1 cellular context compared by ENCODE assay signal in the genomic region with DNA sequence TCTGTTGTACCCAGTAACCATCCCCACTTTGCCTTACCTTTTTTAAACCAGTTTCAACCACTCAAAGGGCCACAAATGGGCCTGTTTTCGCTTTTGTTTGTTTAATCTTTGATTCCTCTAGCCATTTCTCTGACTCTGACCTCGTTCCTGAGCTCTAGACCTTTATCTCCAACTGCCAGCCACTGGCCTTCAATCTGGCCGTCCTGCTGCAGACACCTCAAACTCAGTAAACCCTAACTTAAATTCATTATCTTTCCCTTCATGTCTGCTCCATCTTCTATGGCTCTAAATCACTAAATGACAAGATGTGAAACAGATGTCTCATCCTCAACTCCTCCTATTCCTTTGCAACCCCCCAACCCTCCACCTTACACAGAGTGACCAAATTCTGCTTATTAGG.
TF ChIP-seq lines count a peak whose summit lies in the region.

No MANE protein-coding gene starts in this region.

TF ChIP-seq in K562, 482 proteins besides CTCF, POLR2A, EP300 and RAD21 (continued from another document and continues in another):
- TF ChIP-seq, protein P1, sequence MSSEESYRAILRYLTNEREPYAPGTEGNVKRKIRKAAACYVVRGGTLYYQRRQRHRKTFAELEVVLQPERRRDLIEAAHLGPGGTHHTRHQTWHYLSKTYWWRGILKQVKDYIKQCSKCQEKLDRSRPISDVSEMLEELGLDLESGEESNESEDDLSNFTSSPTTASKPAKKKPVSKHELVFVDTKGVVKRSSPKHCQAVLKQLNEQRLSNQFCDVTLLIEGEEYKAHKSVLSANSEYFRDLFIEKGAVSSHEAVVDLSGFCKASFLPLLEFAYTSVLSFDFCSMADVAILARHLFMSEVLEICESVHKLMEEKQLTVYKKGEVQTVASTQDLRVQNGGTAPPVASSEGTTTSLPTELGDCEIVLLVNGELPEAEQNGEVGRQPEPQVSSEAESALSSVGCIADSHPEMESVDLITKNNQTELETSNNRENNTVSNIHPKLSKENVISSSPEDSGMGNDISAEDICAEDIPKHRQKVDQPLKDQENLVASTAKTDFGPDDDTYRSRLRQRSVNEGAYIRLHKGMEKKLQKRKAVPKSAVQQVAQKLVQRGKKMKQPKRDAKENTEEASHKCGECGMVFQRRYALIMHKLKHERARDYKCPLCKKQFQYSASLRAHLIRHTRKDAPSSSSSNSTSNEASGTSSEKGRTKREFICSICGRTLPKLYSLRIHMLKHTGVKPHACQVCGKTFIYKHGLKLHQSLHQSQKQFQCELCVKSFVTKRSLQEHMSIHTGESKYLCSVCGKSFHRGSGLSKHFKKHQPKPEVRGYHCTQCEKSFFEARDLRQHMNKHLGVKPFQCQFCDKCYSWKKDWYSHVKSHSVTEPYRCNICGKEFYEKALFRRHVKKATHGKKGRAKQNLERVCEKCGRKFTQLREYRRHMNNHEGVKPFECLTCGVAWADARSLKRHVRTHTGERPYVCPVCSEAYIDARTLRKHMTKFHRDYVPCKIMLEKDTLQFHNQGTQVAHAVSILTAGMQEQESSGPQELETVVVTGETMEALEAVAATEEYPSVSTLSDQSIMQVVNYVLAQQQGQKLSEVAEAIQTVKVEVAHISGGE (CRISPR knock-in tag; IDR thresholded peaks at IDR 0.05): peak in 1 of 3 experiments; percentile 41; a peak in 1 of 6 replicates
- TF ChIP-seq, protein P2, sequence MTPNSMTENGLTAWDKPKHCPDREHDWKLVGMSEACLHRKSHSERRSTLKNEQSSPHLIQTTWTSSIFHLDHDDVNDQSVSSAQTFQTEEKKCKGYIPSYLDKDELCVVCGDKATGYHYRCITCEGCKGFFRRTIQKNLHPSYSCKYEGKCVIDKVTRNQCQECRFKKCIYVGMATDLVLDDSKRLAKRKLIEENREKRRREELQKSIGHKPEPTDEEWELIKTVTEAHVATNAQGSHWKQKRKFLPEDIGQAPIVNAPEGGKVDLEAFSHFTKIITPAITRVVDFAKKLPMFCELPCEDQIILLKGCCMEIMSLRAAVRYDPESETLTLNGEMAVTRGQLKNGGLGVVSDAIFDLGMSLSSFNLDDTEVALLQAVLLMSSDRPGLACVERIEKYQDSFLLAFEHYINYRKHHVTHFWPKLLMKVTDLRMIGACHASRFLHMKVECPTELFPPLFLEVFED (CRISPR knock-in tag; conservative IDR thresholded peaks at IDR 0.05): 0 out of 2 replicates have a peak, but pooled peaks have one; percentile 24
- no peak for TF ChIP-seq GMEB1 (CRISPR knock-in tag; IDR thresholded peaks at IDR 0.05)
- peak; percentile 91 for TF ChIP-seq ARID1B (IDR thresholded peaks at IDR 0.05)
- peak in 1 of 2 experiments; percentile 48; a peak in 1 of 4 replicates for TF ChIP-seq ZNF639 (CRISPR knock-in tag; conservative IDR thresholded peaks at IDR 0.05 in 1 of 2, IDR thresholded peaks at IDR 0.05 in 1 of 2)
- no peak for TF ChIP-seq NFXL1 (CRISPR knock-in tag; IDR thresholded peaks at IDR 0.05)
- TF ChIP-seq GATA2 (CRISPR knock-in tag; IDR thresholded peaks at IDR 0.05): peak; percentile 69
- TF ChIP-seq FOXM1 (IDR thresholded peaks at IDR 0.05; ENCODE audit: low read depth): peak; percentile 69; the same call in 1 of the 2 replicates
- no peak for TF ChIP-seq FOXM1 (CRISPR knock-in tag; IDR thresholded peaks at IDR 0.05; ENCODE audit: low read depth)
- no peak for TF ChIP-seq RHOXF2B (CRISPR knock-in tag; conservative IDR thresholded peaks at IDR 0.05)
- peak; percentile 79; the same call in 1 of the 2 replicates for TF ChIP-seq HMG20B (CRISPR knock-in tag; IDR thresholded peaks at IDR 0.05)
- TF ChIP-seq PHF21A (IDR thresholded peaks at IDR 0.05; ENCODE audit: borderline replicate concordance, low read depth): peak; percentile 95
- 0 out of 2 replicates have a peak, but pooled peaks have one; percentile 17 for TF ChIP-seq RNF2 (IDR thresholded peaks at IDR 0.05)
- TF ChIP-seq PML (IDR thresholded peaks at IDR 0.05; ENCODE audit: low read length): peak; percentile 33; the same call in 1 of the 2 replicates
- 0 out of 2 replicates have a peak, but pooled peaks have one; percentile 65 for TF ChIP-seq ELF4 (CRISPR knock-in tag; IDR thresholded peaks at IDR 0.05)
- peak; percentile 86 to 98 for TF ChIP-seq RCOR1 (IDR thresholded peaks at IDR 0.05; ENCODE audit: borderline replicate concordance in 1 of 2, low read depth in 2 of 2, low read length in 2 of 2)
- TF ChIP-seq, protein P3, sequence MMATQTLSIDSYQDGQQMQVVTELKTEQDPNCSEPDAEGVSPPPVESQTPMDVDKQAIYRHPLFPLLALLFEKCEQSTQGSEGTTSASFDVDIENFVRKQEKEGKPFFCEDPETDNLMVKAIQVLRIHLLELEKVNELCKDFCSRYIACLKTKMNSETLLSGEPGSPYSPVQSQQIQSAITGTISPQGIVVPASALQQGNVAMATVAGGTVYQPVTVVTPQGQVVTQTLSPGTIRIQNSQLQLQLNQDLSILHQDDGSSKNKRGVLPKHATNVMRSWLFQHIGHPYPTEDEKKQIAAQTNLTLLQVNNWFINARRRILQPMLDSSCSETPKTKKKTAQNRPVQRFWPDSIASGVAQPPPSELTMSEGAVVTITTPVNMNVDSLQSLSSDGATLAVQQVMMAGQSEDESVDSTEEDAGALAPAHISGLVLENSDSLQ (IDR thresholded peaks at IDR 0.05): peak; percentile 88
- TF ChIP-seq DPF2 (IDR thresholded peaks at IDR 0.05): peak; percentile 66; the same call in 1 of the 2 replicates
- TF ChIP-seq, protein P4, sequence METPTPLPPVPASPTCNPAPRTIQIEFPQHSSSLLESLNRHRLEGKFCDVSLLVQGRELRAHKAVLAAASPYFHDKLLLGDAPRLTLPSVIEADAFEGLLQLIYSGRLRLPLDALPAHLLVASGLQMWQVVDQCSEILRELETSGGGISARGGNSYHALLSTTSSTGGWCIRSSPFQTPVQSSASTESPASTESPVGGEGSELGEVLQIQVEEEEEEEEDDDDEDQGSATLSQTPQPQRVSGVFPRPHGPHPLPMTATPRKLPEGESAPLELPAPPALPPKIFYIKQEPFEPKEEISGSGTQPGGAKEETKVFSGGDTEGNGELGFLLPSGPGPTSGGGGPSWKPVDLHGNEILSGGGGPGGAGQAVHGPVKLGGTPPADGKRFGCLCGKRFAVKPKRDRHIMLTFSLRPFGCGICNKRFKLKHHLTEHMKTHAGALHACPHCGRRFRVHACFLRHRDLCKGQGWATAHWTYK (CRISPR knock-in tag; IDR thresholded peaks at IDR 0.05): 0 out of 2 replicates have a peak, but pooled peaks have one; percentile 42
- TF ChIP-seq NR2C2 (CRISPR knock-in tag; IDR thresholded peaks at IDR 0.05): no peak
- peak; percentile 40; the same call in 1 of the 2 replicates for TF ChIP-seq NR2C2 (tag; IDR thresholded peaks at IDR 0.05)
- 0 out of 2 replicates have a peak, but pooled peaks have one; percentile 30 for TF ChIP-seq ATF7 (IDR thresholded peaks at IDR 0.05)
- TF ChIP-seq, protein P5, sequence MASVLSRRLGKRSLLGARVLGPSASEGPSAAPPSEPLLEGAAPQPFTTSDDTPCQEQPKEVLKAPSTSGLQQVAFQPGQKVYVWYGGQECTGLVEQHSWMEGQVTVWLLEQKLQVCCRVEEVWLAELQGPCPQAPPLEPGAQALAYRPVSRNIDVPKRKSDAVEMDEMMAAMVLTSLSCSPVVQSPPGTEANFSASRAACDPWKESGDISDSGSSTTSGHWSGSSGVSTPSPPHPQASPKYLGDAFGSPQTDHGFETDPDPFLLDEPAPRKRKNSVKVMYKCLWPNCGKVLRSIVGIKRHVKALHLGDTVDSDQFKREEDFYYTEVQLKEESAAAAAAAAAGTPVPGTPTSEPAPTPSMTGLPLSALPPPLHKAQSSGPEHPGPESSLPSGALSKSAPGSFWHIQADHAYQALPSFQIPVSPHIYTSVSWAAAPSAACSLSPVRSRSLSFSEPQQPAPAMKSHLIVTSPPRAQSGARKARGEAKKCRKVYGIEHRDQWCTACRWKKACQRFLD (CRISPR knock-in tag; IDR thresholded peaks at IDR 0.05): peak; percentile 76
- no peak for TF ChIP-seq SNAPC5 (CRISPR knock-in tag; IDR thresholded peaks at IDR 0.05)
- no peak for TF ChIP-seq FOXP1 (CRISPR knock-in tag; IDR thresholded peaks at IDR 0.05)
- no peak for TF ChIP-seq LARP7 (IDR thresholded peaks at IDR 0.05)
- TF ChIP-seq ATF1 (CRISPR knock-in tag; IDR thresholded peaks at IDR 0.05): no peak
- peak; percentile 25; the same call in 1 of the 2 replicates for TF ChIP-seq ATF1 (tag; IDR thresholded peaks at IDR 0.05)
- peak; percentile 71 for TF ChIP-seq FOSL1 (tag; conservative IDR thresholded peaks at IDR 0.05)
- 0 out of 2 replicates have a peak, but pooled peaks have one; percentile 73 for TF ChIP-seq HMG20A (CRISPR knock-in tag; conservative IDR thresholded peaks at IDR 0.05)
- no peak for TF ChIP-seq ZNF121 (CRISPR knock-in tag; conservative IDR thresholded peaks at IDR 0.05)
- peak; percentile 47; the same call in 1 of the 2 replicates for TF ChIP-seq LEF1 (IDR thresholded peaks at IDR 0.05)
- no peak for TF ChIP-seq DACH1 (IDR thresholded peaks at IDR 0.05; ENCODE audit: partially characterized antibody)
- TF ChIP-seq KHSRP (IDR thresholded peaks at IDR 0.05): peak; percentile 21; the same call in 1 of the 2 replicates
- TF ChIP-seq SMARCC2 (IDR thresholded peaks at IDR 0.05; ENCODE audit: low read depth): 0 out of 2 replicates have a peak, but pooled peaks have one; percentile 37
- peak; percentile 78 for TF ChIP-seq SOX6 (IDR thresholded peaks at IDR 0.05)
- peak; percentile 98 for TF ChIP-seq TARDBP (IDR thresholded peaks at IDR 0.05)
- 0 out of 2 replicates have a peak, but pooled peaks have one; percentile 47 for TF ChIP-seq OTX1 (CRISPR knock-in tag; IDR thresholded peaks at IDR 0.05)
- TF ChIP-seq TRIM24 (IDR thresholded peaks at IDR 0.05): peak; percentile 50 to 73; a peak in 3 of 4 replicates
- no peak for TF ChIP-seq UBTF (IDR thresholded peaks at IDR 0.05; ENCODE audit: borderline replicate concordance in 1 of 2, low read depth in 2 of 2, low read length in 2 of 2)
- TF ChIP-seq PYGO2 (tag; IDR thresholded peaks at IDR 0.05): peak; percentile 64; the same call in 1 of the 2 replicates
- TF ChIP-seq PBX2 (CRISPR knock-in tag; IDR thresholded peaks at IDR 0.05; ENCODE audit: low read depth): no peak
- peak; percentile 95 for TF ChIP-seq PBX2 (tag; conservative IDR thresholded peaks at IDR 0.05; ENCODE audit: low read depth)
- TF ChIP-seq MCM3 (IDR thresholded peaks at IDR 0.05): no peak
- TF ChIP-seq SMAD2 (IDR thresholded peaks at IDR 0.05; ENCODE audit: low read depth, low read length): no peak
- TF ChIP-seq ZNF311 (CRISPR knock-in tag; IDR thresholded peaks at IDR 0.05): no peak
- TF ChIP-seq SMARCA4 (IDR thresholded peaks at IDR 0.05): peak; percentile 75; the same call in 1 of the 2 replicates
- peak in 1 of 2 experiments; percentile 84; a peak in 2 of 4 replicates for TF ChIP-seq HDAC1 (IDR thresholded peaks at IDR 0.05)
